10 cellular contexts compared by ENCODE assay signal in genomic region chr12:52186135-52186840, GRCh38. TPM values are rescaled to one million over a fixed set of nuclear protein-coding genes. Genes with fewer than 3 reads are reported as not detected.
A peak's percentile ranks its signal among the peaks of the same experiment; 100 is the strongest.
DNase-seq lines count a peak whose midpoint lies in the region; ATAC-seq and TF ChIP-seq lines count a peak whose summit lies in the region.
"Had no signal": no experiment of that assay in that cellular context is flagged by ENCODE, and none has a peak within 500 bp of the region (broad histone marks: within the 10 kb centered on the region; RNA-seq: fewer than 3 reads in every experiment).

No MANE protein-coding gene starts in this region.

- peaks cover 99% of the 10 kb centered on the region for H3K4me1 Mint-ChIP-seq in HFFc6 (ENCODE audit: low read depth)

- H3K9me3 Mint-ChIP-seq in HFFc6, result no peaks in the 10 kb centered on the region
- H3K9me3 Mint-ChIP-seq: natural killer cell had no signal

- H3K27me3 Mint-ChIP-seq in HFFc6 (ENCODE audit: insufficient read depth), result peaks cover 3% of the 10 kb centered on the region

- peak overlapping the region; percentile 95 for H3K27ac Mint-ChIP-seq in HFFc6
- H3K27ac Mint-ChIP-seq: natural killer cell had no signal

- H3K36me3 ChIP-seq in adipocyte (ENCODE audit: control insufficient read depth, insufficient read depth, low read length, severe bottlenecking), result no peaks in the 10 kb centered on the region

- H3K4me3 Mint-ChIP-seq in HFFc6, result no peak overlapping the region; the same call in 1 of the 2 replicates
- H3K4me3 Mint-ChIP-seq: natural killer cell had no signal

- peaks cover 39% of the 10 kb centered on the region for H3K4me1 ChIP-seq in adipocyte (ENCODE audit: control insufficient read depth, insufficient read depth, low read length)

- no peaks in the 10 kb centered on the region for H3K36me3 Mint-ChIP-seq in HFFc6 (ENCODE audit: low read depth)
- H3K36me3 Mint-ChIP-seq: natural killer cell had no signal

- no peaks in the 10 kb centered on the region for H3K27me3 ChIP-seq in adipocyte (replicated peaks; ENCODE audit: control insufficient read depth, insufficient read depth, low read length)

- H3K9me3 ChIP-seq in adipocyte (ENCODE audit: control insufficient read depth, low read length), result no peaks in the 10 kb centered on the region

- DNase-seq in 8988T, result peak; percentile 88
- peak; percentile 79 for DNase-seq in HFFc6
- peak; percentile 73 for DNase-seq in adipocyte (ENCODE audit: low read depth)
- DNase-seq in hepatic stellate cell (ENCODE audit: low spot score), result peak; percentile 88
- DNase-seq in H4 (ENCODE audit: low spot score), result no peak
- DNase-seq in stimulated activated CD4-positive, alpha-beta T cell treated with anti-CD3 and anti-CD28 coated beads, Interleukin-4, amount 100 ng/mL, for 1 hour, result no peak
- DNase-seq: activated CD4-positive, alpha-beta T cell treated with anti-CD3 and anti-CD28 coated beads, Interleukin-2, amount 50 U/mL, for 48 hours; natural killer cell had no signal

- H3K4me3 ChIP-seq in adipocyte (ENCODE audit: low read length), result no peak overlapping the region

- peak overlapping the region; percentile 51 for H3K9ac ChIP-seq in adipocyte (ENCODE audit: low read length)

- no peak for ATAC-seq in HG03457 (IDR thresholded peaks at IDR 0.05; ENCODE audit: unreplicated experiment)
- no peak for ATAC-seq in GM21390 (IDR thresholded peaks at IDR 0.05; ENCODE audit: unreplicated experiment)
- ATAC-seq: natural killer cell had no signal

- no peak for TF ChIP-seq CTCF in HFFc6 (IDR thresholded peaks at IDR 0.05)

RNA-seq across cellular contexts. Expression of gene KRT80, which starts 5.5 kb away (rescaled TPM):
- 1 to 10 TPM; 2.3 to 3.7 (median 2.8) TPM for total RNA-seq in HFFc6 (2021; fragmentation: NEBNext Ultra II Directional; extraction: Animal tissue kit (Norgen Biotek cat#: 25700))
- total RNA-seq in H4 (2014; rRNA removed; shearing (Covaris generic)), result 4.7 and 6.9 TPM in 2 replicates
- total RNA-seq: natural killer cell had no signal

RNA-seq across cellular contexts. Expression of gene KRT7, which starts 46.8 kb away (rescaled TPM):
- total RNA-seq in HFFc6 (2021; fragmentation: NEBNext Ultra II Directional; extraction: Animal tissue kit (Norgen Biotek cat#: 25700)), result 100 to 1,000 TPM in 2 of 6 experiments, 10 to 100 TPM in 4; 62.7 to 379 (median 67.5) TPM
- total RNA-seq in H4 (2014; rRNA removed; shearing (Covaris generic)), result 0.29 and 1.7 TPM in 2 replicates

Comparison
In these comparisons a context has a peak if more than half of its experiments do, and no peak if none do; other contexts are left out.
1. DNase-seq: peak in 8988T (single experiment), HFFc6 (single experiment), adipocyte (single experiment) and hepatic stellate cell (single experiment); none in H4 (single experiment) and stimulated activated CD4-positive, alpha-beta T cell treated with anti-CD3 and anti-CD28 coated beads, Interleukin-4, amount 100 ng/mL, for 1 hour (single experiment).
2. RNA of gene KRT7, which starts 46.8 kb away (total RNA-seq): 62.7 to 379 TPM in HFFc6; 0.29 to 1.7 TPM in H4; every median in the first group is over 10 times any median in the second.